Comparison of ENCODE assay signal across 17 cellular contexts in the genomic region with DNA sequence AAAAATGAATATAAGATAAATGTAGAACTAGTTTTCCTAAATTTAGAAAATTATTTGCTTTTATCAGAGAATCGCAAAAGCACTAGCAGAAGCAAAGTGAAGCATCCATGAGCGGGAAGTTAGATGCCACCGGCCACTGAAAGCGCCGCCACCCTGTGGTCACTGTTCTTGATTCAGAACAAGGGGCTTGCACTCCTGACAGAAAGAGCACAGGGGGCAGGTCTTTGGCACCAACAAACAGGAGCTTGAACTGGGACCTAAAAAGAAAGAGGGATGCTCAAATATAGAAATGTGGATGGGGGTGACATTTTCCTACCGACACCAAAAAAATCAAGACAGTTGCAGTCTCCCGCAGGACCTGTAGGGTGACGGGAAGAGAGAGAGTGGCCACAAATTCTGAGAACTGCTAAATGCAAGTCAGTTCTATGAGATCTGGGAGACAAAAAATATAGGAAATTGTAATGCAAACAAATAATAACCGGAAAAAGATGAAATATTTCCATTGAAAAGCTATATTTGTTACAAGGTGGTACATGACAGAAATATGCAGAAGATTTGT.
"Had no signal": no experiment of that assay in that cellular context is flagged by ENCODE, and none has a peak within 500 bp of the region (broad histone marks: within the 10 kb centered on the region; RNA-seq: fewer than 3 reads in every experiment).

No MANE protein-coding gene starts in this region.

- H3K36me3 ChIP-seq: esophagus squamous epithelium, thoracic aorta had no signal

- DNase-seq: activated CD4-positive, alpha-beta T cell treated with anti-CD3 and anti-CD28 coated beads for 48 hours; activated CD8-positive, alpha-beta memory T cell treated with anti-CD3 and anti-CD28 coated beads, Interleukin-2, amount 50 U/mL, for 48 hours; activated CD8-positive, alpha-beta T cell treated with anti-CD3 and anti-CD28 coated beads, Interleukin-2, amount 10 ng/mL, durations not matched to agents 7 days and 5 days; activated naive CD8-positive, alpha-beta T cell treated with anti-CD3 and anti-CD28 coated beads, Interleukin-2, amount 10 ng/mL, durations not matched to agents 7 days and 5 days; anterior cingulate cortex; dermis blood vessel endothelial cell; esophagus squamous epithelium; foreskin fibroblast; head of caudate nucleus; left ventricle myocardium superior; mesenchymal stem cell; retina; stimulated activated CD4-positive, alpha-beta T cell treated with anti-CD3 and anti-CD28 coated beads, Interleukin-15, amount 100 ng/mL, for 24 hours; stimulated activated CD4-positive, alpha-beta T cell treated with anti-CD3 and anti-CD28 coated beads, Interleukin-4, amount 100 ng/mL, for 4 hours; stimulated activated naive CD8-positive, alpha-beta T cell treated with anti-CD3 and anti-CD28 coated beads, Interleukin-15, amount 100 ng/mL, for 72 hours had no signal

- H3K27ac ChIP-seq: esophagus squamous epithelium, parathyroid adenoma, thoracic aorta had no signal

- ATAC-seq: activated CD8-positive, alpha-beta T cell treated with anti-CD3 and anti-CD28 coated beads, Interleukin-2, amount 10 ng/mL, durations not matched to agents 7 days and 5 days; left ventricle myocardium superior; stimulated activated naive CD8-positive, alpha-beta T cell treated with anti-CD3 and anti-CD28 coated beads, Interleukin-15, amount 100 ng/mL, for 72 hours had no signal

- H3K27me3 ChIP-seq: esophagus squamous epithelium had no signal

- H3K4me3 ChIP-seq: esophagus squamous epithelium, thoracic aorta had no signal

- H3K4me1 ChIP-seq: esophagus squamous epithelium, parathyroid adenoma had no signal

- H3K9me3 ChIP-seq: esophagus squamous epithelium, thoracic aorta had no signal
